In the genomic region with DNA sequence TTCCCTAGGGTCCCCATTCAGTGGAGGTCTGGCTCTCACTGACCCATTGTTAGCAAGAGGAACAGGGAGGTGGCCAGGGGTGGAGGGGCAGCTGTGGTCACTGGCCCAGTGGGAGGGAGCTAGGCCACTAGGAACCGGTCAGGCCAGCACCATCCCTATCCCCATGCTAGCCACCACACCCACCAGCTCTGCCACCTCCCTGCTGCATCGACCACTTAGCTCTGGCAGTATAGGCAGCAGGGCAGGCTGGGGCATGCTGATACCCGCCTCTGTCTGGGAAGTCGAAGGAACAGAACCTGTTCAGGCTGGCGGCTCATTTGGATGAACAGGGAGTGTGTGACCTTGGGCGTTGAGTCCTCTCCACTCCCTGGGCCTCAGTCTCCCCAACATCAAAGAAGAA, we compare ENCODE assay signal across 26 cellular contexts. TPM values are rescaled to one million over a fixed set of nuclear protein-coding genes. Genes with fewer than 3 reads are reported as not detected.
DNase-seq lines count a peak whose midpoint lies in the region; ATAC-seq, FAIRE-seq and TF ChIP-seq lines count a peak whose summit lies in the region.
"Had no signal": no experiment of that assay in that cellular context is flagged by ENCODE, and none has a peak within 500 bp of the region (broad histone marks: within the 10 kb centered on the region; RNA-seq: fewer than 3 reads in every experiment).

No MANE protein-coding gene starts in this region.

- H3K79me1 ChIP-seq in H9 (ENCODE audit: insufficient read depth, low read depth, low read length, poor library complexity, severe bottlenecking) = no peaks in the 10 kb centered on the region

- no TSS peak for BruUV-seq in K562 (replicated peaks; lab: Mats Ljungman, UMichigan)

- no peak overlapping the region for H3K4me2 ChIP-seq in H9 (ENCODE audit: insufficient read depth, insufficient read length, low read length)
- no peak overlapping the region for H3K4me2 ChIP-seq in K562 (ENCODE audit: insufficient read depth, low read length)
- no peak overlapping the region for H3K4me2 ChIP-seq in osteoblast (ENCODE audit: insufficient read depth, low read length)

- no peak overlapping the region for H2BK20ac ChIP-seq in H9 (ENCODE audit: low read depth, low read length, poor library complexity, severe bottlenecking)

- peaks cover 7% of the 10 kb centered on the region; the same call in 1 of the 2 replicates for H3K4me1 ChIP-seq in H9 (ENCODE audit: insufficient read depth, low read length)
- peaks cover 22 to 56% of the 10 kb centered on the region in 2 experiments; a peak in 4 of 5 replicates for H3K4me1 ChIP-seq in K562 (replicated peaks in 1 of 2; ENCODE audit: control insufficient read depth in 2 of 2, insufficient read depth in 2 of 2, low read length in 2 of 2)
- peaks cover 17% of the 10 kb centered on the region for H3K4me1 ChIP-seq in osteoblast (ENCODE audit: insufficient read depth, low read length)
- H3K4me1 ChIP-seq in tibial nerve = peaks cover 0 to 48% (median 18%) of the 10 kb centered on the region in 4 donors
- H3K4me1 ChIP-seq: SJCRH30 had no signal

- peaks cover 26 to 39% of the 10 kb centered on the region in 2 experiments for H3K4me1 Mint-ChIP-seq in H9

- TF ChIP-seq CTCF in H9 (conservative IDR thresholded peaks at IDR 0.05) = no peak
- TF ChIP-seq CTCF in K562 (IDR thresholded peaks at IDR 0.05 in 2 of 3, conservative IDR thresholded peaks at IDR 0.05 in 1 of 3; ENCODE audit: insufficient read depth in 2 of 3, low read depth in 1 of 3, low read length in 3 of 3) = no peak
- no peak for TF ChIP-seq CTCF in osteoblast (IDR thresholded peaks at IDR 0.05; ENCODE audit: extremely low read depth, low read depth, low read length)
- TF ChIP-seq CTCF in tibial nerve (IDR thresholded peaks at IDR 0.05) = no peak
- no peak for TF ChIP-seq CTCF in dorsolateral prefrontal cortex (IDR thresholded peaks at IDR 0.05 in 54 of 56, conservative IDR thresholded peaks at IDR 0.05 in 2 of 56; ENCODE audit: low read depth in 1 of 56, partially characterized antibody in 56 of 56)

- peaks cover 0 to 5% (median 0%) of the 10 kb centered on the region in 3 experiments; a peak in 3 of 7 replicates for H3K36me3 Mint-ChIP-seq in H9 (ENCODE audit: insufficient read depth in 1 of 3, low read depth in 3 of 3)
- H3K36me3 Mint-ChIP-seq: IgD-negative memory B cell had no signal

- no peak overlapping the region for H3K14ac ChIP-seq in H9 (ENCODE audit: insufficient read depth, low read length)

- H4K5ac ChIP-seq in H9 (ENCODE audit: insufficient read length, low read depth, low read length) = no peak overlapping the region

- no peak overlapping the region for H4K91ac ChIP-seq in H9 (ENCODE audit: insufficient read length, low read depth, low read length)

- H3K23me2 ChIP-seq in H9 (ENCODE audit: insufficient read length, low read depth, low read length, poor library complexity, severe bottlenecking) = peaks cover 12% of the 10 kb centered on the region

- H3K27ac Mint-ChIP-seq in H9 = no peak overlapping the region
- H3K27ac Mint-ChIP-seq: stimulated activated effector memory CD8-positive, alpha-beta T cell treated with anti-CD3 and anti-CD28 coated beads, Interleukin-12 subunit alpha, Interleukin-12 subunit beta, amount 100 ng/mL, for 72 hours; T-helper 17 cell had no signal

- H3K23ac ChIP-seq in H9 (ENCODE audit: insufficient read length, low read depth, low read length) = no peak overlapping the region

- H3K79me2 ChIP-seq in H9 (ENCODE audit: insufficient read depth, low read length) = no peaks in the 10 kb centered on the region
- peaks cover 18% of the 10 kb centered on the region for H3K79me2 ChIP-seq in K562 (ENCODE audit: control insufficient read depth, insufficient read depth, low read length)
- no peaks in the 10 kb centered on the region for H3K79me2 ChIP-seq in osteoblast (ENCODE audit: insufficient read depth, low read length)

- no peak overlapping the region for H3K18ac ChIP-seq in H9 (ENCODE audit: insufficient read length, low read depth, low read length)

- H4K8ac ChIP-seq in H9 (replicated peaks; ENCODE audit: insufficient read length, low read depth, low read length) = no peak overlapping the region

- H2AK5ac ChIP-seq in H9 (ENCODE audit: insufficient read length, low read length) = no peak overlapping the region

- DNase-seq in H9 (peak; percentile 33), NCI-H1694 treated with DMSO at 0.1 percent for 48 hours (lab: John Stamatoyannopoulos, UW) (peak; percentile 57), K562 (ENCODE audit: extremely low read depth in 1 of 4, low spot score in 3 of 4) (no peak), osteoblast (ENCODE audit: insufficient read length, low spot score, missing footprints) (peak; percentile 84), tibial nerve (ENCODE audit: low spot score in 2 of 2) (no peak), dorsolateral prefrontal cortex (no peak)
- DNase-seq: activated CD4-positive, alpha-beta T cell treated with anti-CD3 and anti-CD28 coated beads, Interleukin-2, amount 50 U/mL, for 48 hours; activated naive CD4-positive, alpha-beta T cell treated with Interleukin-2 at 50 U/mL for 16 hours; AML-193; aorta; cerebellar nuclear complex; effector CD4-positive, alpha-beta T cell; NCI-H1930; NCI-H524 treated with DMSO at 0.1 percent for 48 hours; occipital lobe; OCI-M1; SJCRH30; stimulated activated CD4-positive, alpha-beta T cell treated with anti-CD3 and anti-CD28 coated beads, Interleukin-15, amount 100 ng/mL, for 24 hours; T-helper 17 cell; thyroid gland had no signal

- intact Hi-C loops in K562 (cut with micrococcal nuclease) (no loop called here), dorsolateral prefrontal cortex (cut with DNase I) (no loop called here)

- no peak overlapping the region for H3K4me3 ChIP-seq in K562
- H3K4me3 ChIP-seq in osteoblast (ENCODE audit: insufficient read depth, low read length) = no peak overlapping the region
- no peak overlapping the region for H3K4me3 ChIP-seq in tibial nerve
- H3K4me3 ChIP-seq in dorsolateral prefrontal cortex = no peak overlapping the region
- H3K4me3 ChIP-seq: right atrium auricular region, SJCRH30, thyroid gland had no signal

- peaks cover 7% of the 10 kb centered on the region for H3K27me3 Mint-ChIP-seq in H9 (ENCODE audit: low read depth)

- in situ Hi-C loops in K562 (cut with MboI) = no loop called here

- TF ChIP-seq POLR2A in K562 (conservative IDR thresholded peaks at IDR 0.05) = no peak
- TF ChIP-seq POLR2A in tibial nerve (IDR thresholded peaks at IDR 0.05) = no peak

- H4K20me1 ChIP-seq in H9 (ENCODE audit: control insufficient read depth, insufficient read depth, insufficient read length) (no peaks in the 10 kb centered on the region), K562 (replicated peaks; ENCODE audit: control insufficient read depth, insufficient read depth, low read length) (no peaks in the 10 kb centered on the region), osteoblast (ENCODE audit: insufficient read depth, low read length) (no peaks in the 10 kb centered on the region)

- no peak for TF ChIP-seq RAD21 in K562 (CRISPR knock-in tag; conservative IDR thresholded peaks at IDR 0.05 in 1 of 2, IDR thresholded peaks at IDR 0.05 in 1 of 2)

- no peak overlapping the region for H2BK15ac ChIP-seq in H9 (ENCODE audit: low read depth, low read length)

- no peak overlapping the region for H2AFZ ChIP-seq in H9 (ENCODE audit: low read length)
- no peak overlapping the region for H2AFZ ChIP-seq in K562 (ENCODE audit: low read depth, low read length)
- H2AFZ ChIP-seq in osteoblast (ENCODE audit: low read length) = no peak overlapping the region

- no peaks in the 10 kb centered on the region; the same call in 1 of the 2 replicates for H3K27me3 ChIP-seq in H9 (ENCODE audit: insufficient read depth, low read length)
- H3K27me3 ChIP-seq in K562 (ENCODE audit: control insufficient read depth in 2 of 2, insufficient read depth in 2 of 2, low read length in 2 of 2) = no peaks in the 10 kb centered on the region
- no peaks in the 10 kb centered on the region for H3K27me3 ChIP-seq in osteoblast (ENCODE audit: insufficient read depth, low read length)
- peaks cover 5 to 53% of the 10 kb centered on the region in 2 donors for H3K27me3 ChIP-seq in tibial nerve
- H3K27me3 ChIP-seq in dorsolateral prefrontal cortex = peaks cover 0 to 58% (median 30%) of the 10 kb centered on the region in 45 donors
- H3K27me3 ChIP-seq: right atrium auricular region, SJCRH30, thyroid gland had no signal

- POLR2A ChIA-PET in K562 (lab: Yijun Ruan, JAX) = interaction anchor here (0.6 to 2.2 kb wide), 4 partner anchors 20 to 571 kb away, joined by 3 to 5 read pairs (median 4); no protein-coding TSS in a partner anchor

- H3K9ac ChIP-seq in H9 (ENCODE audit: extremely low read depth, insufficient read length, low read length) (no peak overlapping the region), K562 (ENCODE audit: insufficient read depth in 1 of 2, low read depth in 2 of 2, low read length in 2 of 2) (no peak overlapping the region)

- no peaks in the 10 kb centered on the region for H3K9me3 Mint-ChIP-seq in H9
- H3K9me3 Mint-ChIP-seq: IgD-negative memory B cell; stimulated activated effector memory CD8-positive, alpha-beta T cell treated with anti-CD3 and anti-CD28 coated beads, Interleukin-12 subunit alpha, Interleukin-12 subunit beta, amount 100 ng/mL, for 72 hours had no signal

- ATAC-seq in K562 = no peak
- ATAC-seq in GM19397 (IDR thresholded peaks at IDR 0.05; ENCODE audit: unreplicated experiment) = no peak
- ATAC-seq: stimulated activated effector memory CD8-positive, alpha-beta T cell treated with anti-CD3 and anti-CD28 coated beads, Interleukin-12 subunit alpha, Interleukin-12 subunit beta, amount 100 ng/mL, for 72 hours; T-helper 17 cell had no signal

- FAIRE-seq in K562 (lab: Jason Lieb, UNC) = no peak
- FAIRE-seq: H54 had no signal

- TF ChIP-seq EP300 in K562 (IDR thresholded peaks at IDR 0.05; ENCODE audit: low read length) = no peak
- TF ChIP-seq EP300 in tibial nerve (IDR thresholded peaks at IDR 0.05) = no peak

- no peak overlapping the region for H2BK12ac ChIP-seq in H9 (ENCODE audit: insufficient read length, low read depth, low read length)

- no peak overlapping the region for H2BK120ac ChIP-seq in H9 (ENCODE audit: low read depth, low read length, poor library complexity, severe bottlenecking)

- H2BK5ac ChIP-seq in H9 (ENCODE audit: insufficient read length, low read length) = no peak overlapping the region

- CTCF ChIA-PET in K562 (lab: Yijun Ruan, JAX; ENCODE audit: low intra/inter-chr PET ratio) = no interaction called here

- H3K36me3 ChIP-seq in K562 (ENCODE audit: control insufficient read depth, insufficient read depth, low read length) (no peaks in the 10 kb centered on the region), osteoblast (ENCODE audit: insufficient read depth, low read length) (no peaks in the 10 kb centered on the region), tibial nerve (peaks cover 0 to 7% (median 0%) of the 10 kb centered on the region in 3 donors)
- H3K36me3 ChIP-seq: SJCRH30 had no signal

- WGBS in H9 (ENCODE audit: extremely low coverage, insufficient read length, low lambda C conversion rate) = no CpG with 5 or more reads among the region's 6 CpGs
- 84% methylated on average over 6 of the region's 6 CpGs for WGBS in K562 (ENCODE audit: insufficient coverage, low coverage, missing lambda C conversion rate)
- 85 to 88% methylated on average over 5 to 6 of the region's 6 CpGs for WGBS in tibial nerve, 2 donors

- H3K4ac ChIP-seq in H9 (ENCODE audit: low read depth, low read length) = no peak overlapping the region

- no peak overlapping the region for H3K56ac ChIP-seq in H9 (ENCODE audit: insufficient read length, low read depth, low read length)

- no peak overlapping the region for H3K4me3 Mint-ChIP-seq in H9
- H3K4me3 Mint-ChIP-seq: stimulated activated effector memory CD8-positive, alpha-beta T cell treated with anti-CD3 and anti-CD28 coated beads, Interleukin-12 subunit alpha, Interleukin-12 subunit beta, amount 100 ng/mL, for 72 hours; T-helper 17 cell had no signal

- no peak overlapping the region for H3T11ph ChIP-seq in H9 (ENCODE audit: low read length)

- no peaks in the 10 kb centered on the region for H3K9me1 ChIP-seq in K562 (ENCODE audit: control insufficient read depth, insufficient read depth, low read length)

- H3K9me3 ChIP-seq in H9 (ENCODE audit: control insufficient read depth, low read depth, low read length) (no peaks in the 10 kb centered on the region), K562 (replicated peaks; ENCODE audit: control insufficient read depth, insufficient read depth, low read depth, low read length) (no peaks in the 10 kb centered on the region), osteoblast (ENCODE audit: low read depth, low read length) (no peaks in the 10 kb centered on the region), tibial nerve (no peaks in the 10 kb centered on the region)
- H3K9me3 ChIP-seq: right atrium auricular region, SJCRH30, thyroid gland had no signal

- H3K27ac ChIP-seq in H9 (ENCODE audit: insufficient read length, low read depth, low read length) (no peak overlapping the region), K562 (ENCODE audit: extremely low read depth, low read depth, low read length) (no peak overlapping the region), osteoblast (ENCODE audit: low read depth, low read length) (no peak overlapping the region), tibial nerve (no peak overlapping the region), dorsolateral prefrontal cortex (no peak overlapping the region)
- H3K27ac ChIP-seq: right atrium auricular region, SJCRH30, thyroid gland, VCaP had no signal

RNA-seq across cellular contexts. Expression of gene PPP1R13L, which starts 4.7 kb away (rescaled TPM):
- total RNA-seq in H9 (2021) (40.4 and 42.6 TPM in 2 replicates), K562 (2014; rRNA removed) (2.3 TPM in 2 replicates), K562 (2014; rRNA removed; fragmentation: Illumina TruSeq; extraction: Trizol) (0.84 and 1.0 TPM in 2 replicates), K562 (2015; rRNA removed; fragmentation: Illumina TruSeq; extraction: Trizol) (0.83 and 0.94 TPM in 2 replicates), K562 (2021) (4.5 and 6.7 TPM in 2 replicates), osteoblast (6.9 and 8.5 TPM in 2 replicates), tibial nerve (10 to 100 TPM; 10.0 to 27.9 (median 17.1) TPM), dorsolateral prefrontal cortex (10 to 100 TPM in 68 of 120 experiments, 1 to 10 TPM in 52; 3.8 to 23.2 (median 11.0) TPM)
- total RNA-seq in K562 (2011; cell fraction: chromatin; rRNA removed; ENCODE audit: low replicate concordance) = 13.7 and 25.0 TPM in 2 replicates
- total RNA-seq in K562 (2011; cell fraction: nucleolus; rRNA removed) = 14.5 and 17.6 TPM in 2 replicates
- total RNA-seq in K562 (2011; cell fraction: nucleoplasm; rRNA removed) = 15.8 and 21.6 TPM in 2 replicates
- polyA plus RNA-seq in K562 (2011; rRNA removed) (2.0 and 6.6 TPM in 2 replicates), K562 (2014; fragmentation: Illumina TruSeq; extraction: Trizol) (2.7 and 3.6 TPM in 2 replicates), K562 (2014; fragmentation: Nextera tagmentation; extraction: Ambion mirVana) (under 1 TPM; 0.32 to 0.82 TPM), K562 (2014; rRNA removed) (1.7 and 3.7 TPM in 2 replicates)
- 2.6 and 3.5 TPM in 2 replicates for polyA plus RNA-seq in K562 (2011; cell fraction: cytosol; rRNA removed)
- polyA plus RNA-seq in K562 (2011; cell fraction: nucleus; rRNA removed) = 16.5 and 21.1 TPM in 2 replicates
- 7.4 and 23.3 TPM in 2 replicates for polyA plus RNA-seq in K562 (2012)
- 1.6 and 2.6 TPM in 2 replicates for polyA minus RNA-seq in K562 (2011; rRNA and poly(A)+ RNA removed)
- 2.4 and 7.6 TPM in 2 replicates for polyA minus RNA-seq in K562 (2011; cell fraction: cytosol; rRNA and poly(A)+ RNA removed)
- 3.1 and 6.1 TPM in 2 replicates for polyA minus RNA-seq in K562 (2011; cell fraction: nucleus; rRNA and poly(A)+ RNA removed)
- total RNA-seq: occipital lobe had no signal

RNA-seq across cellular contexts. Expression of gene POLR1G, which starts 6.3 kb away (rescaled TPM):
- total RNA-seq in H9 (2021) = 43.4 and 48.7 TPM in 2 replicates
- total RNA-seq in K562 (2011; cell fraction: chromatin; rRNA removed; ENCODE audit: low replicate concordance) = 7.5 and 14.6 TPM in 2 replicates
- 11.1 and 14.3 TPM in 2 replicates for total RNA-seq in K562 (2011; cell fraction: nucleolus; rRNA removed)
- total RNA-seq in K562 (2011; cell fraction: nucleoplasm; rRNA removed) = 9.8 and 10.3 TPM in 2 replicates
- total RNA-seq in K562 (2014; rRNA removed) = 36.6 and 50.6 TPM in 2 replicates
- 19.7 and 22.7 TPM in 2 replicates for total RNA-seq in K562 (2014; rRNA removed; fragmentation: Illumina TruSeq; extraction: Trizol)
- total RNA-seq in K562 (2015; rRNA removed; fragmentation: Illumina TruSeq; extraction: Trizol) = 50.1 and 51.0 TPM in 2 replicates
- 27.4 and 32.1 TPM in 2 replicates for total RNA-seq in K562 (2021)
- 8.5 and 9.7 TPM in 2 replicates for polyA plus RNA-seq in K562 (2011; rRNA removed)
- polyA plus RNA-seq in K562 (2011; cell fraction: cytosol; rRNA removed) = 11.0 and 17.1 TPM in 2 replicates
- 3.6 and 6.6 TPM in 2 replicates for polyA plus RNA-seq in K562 (2011; cell fraction: nucleus; rRNA removed)
- polyA plus RNA-seq in K562 (2012) = 5.1 and 14.9 TPM in 2 replicates
- polyA plus RNA-seq in K562 (2014; fragmentation: Illumina TruSeq; extraction: Trizol) = 32.6 and 37.4 TPM in 2 replicates
- 1 to 10 TPM; 3.0 to 6.4 TPM for polyA plus RNA-seq in K562 (2014; fragmentation: Nextera tagmentation; extraction: Ambion mirVana)
- 29.2 and 31.7 TPM in 2 replicates for polyA plus RNA-seq in K562 (2014; rRNA removed)
- 4.5 and 4.9 TPM in 2 replicates for polyA minus RNA-seq in K562 (2011; rRNA and poly(A)+ RNA removed)
- 12.2 and 12.9 TPM in 2 replicates for polyA minus RNA-seq in K562 (2011; cell fraction: cytosol; rRNA and poly(A)+ RNA removed)
- polyA minus RNA-seq in K562 (2011; cell fraction: nucleus; rRNA and poly(A)+ RNA removed) = 3.0 and 3.8 TPM in 2 replicates
- total RNA-seq in osteoblast = 10.5 and 10.6 TPM in 2 replicates
- 10 to 100 TPM in 1 of 4 donors, 1 to 10 TPM in 3; 2.2 to 10.8 (median 6.2) TPM for total RNA-seq in tibial nerve
- total RNA-seq in dorsolateral prefrontal cortex = 10 to 100 TPM in 2 of 120 experiments, 1 to 10 TPM in 118; 2.4 to 10.7 (median 5.3) TPM

RNA-seq across cellular contexts. Expression of gene ERCC1, which starts 23.5 kb away (rescaled TPM):
- total RNA-seq in H9 (2021) (62.4 and 66.7 TPM in 2 replicates), K562 (2014; rRNA removed) (87.1 and 89.4 TPM in 2 replicates), K562 (2014; rRNA removed; fragmentation: Illumina TruSeq; extraction: Trizol) (31.1 and 37.7 TPM in 2 replicates), K562 (2015; rRNA removed; fragmentation: Illumina TruSeq; extraction: Trizol) (49.9 and 57.3 TPM in 2 replicates), K562 (2021) (75.1 and 75.5 TPM in 2 replicates), osteoblast (88.4 and 96.3 TPM in 2 replicates), tibial nerve (100 to 1,000 TPM in 2 of 4 donors, 10 to 100 TPM in 2; 95.5 to 161 (median 99.2) TPM), dorsolateral prefrontal cortex (10 to 100 TPM; 64.1 to 99.4 (median 79.0) TPM)
- total RNA-seq in K562 (2011; cell fraction: chromatin; rRNA removed; ENCODE audit: low replicate concordance) = 39.0 and 101 TPM in 2 replicates
- total RNA-seq in K562 (2011; cell fraction: nucleolus; rRNA removed) = 64.0 and 74.7 TPM in 2 replicates
- total RNA-seq in K562 (2011; cell fraction: nucleoplasm; rRNA removed) = 56.7 and 74.6 TPM in 2 replicates
- polyA plus RNA-seq in K562 (2011; rRNA removed) (60.0 and 67.5 TPM in 2 replicates), K562 (2014; fragmentation: Illumina TruSeq; extraction: Trizol) (70.3 and 86.8 TPM in 2 replicates), K562 (2014; fragmentation: Nextera tagmentation; extraction: Ambion mirVana) (10 to 100 TPM in 1 of 2 experiments, 1 to 10 TPM in 1; 9.3 to 17.0 TPM), K562 (2014; rRNA removed) (92.6 and 95.8 TPM in 2 replicates)
- polyA plus RNA-seq in K562 (2011; cell fraction: cytosol; rRNA removed) = 85.4 and 165 TPM in 2 replicates
- 90.3 and 164 TPM in 2 replicates for polyA plus RNA-seq in K562 (2011; cell fraction: nucleus; rRNA removed)
- polyA plus RNA-seq in K562 (2012) = 61.5 and 139 TPM in 2 replicates
- polyA minus RNA-seq in K562 (2011; rRNA and poly(A)+ RNA removed) = 19.6 and 33.4 TPM in 2 replicates
- polyA minus RNA-seq in K562 (2011; cell fraction: cytosol; rRNA and poly(A)+ RNA removed) = 57.8 and 74.6 TPM in 2 replicates
- polyA minus RNA-seq in K562 (2011; cell fraction: nucleus; rRNA and poly(A)+ RNA removed) = 37.8 and 41.3 TPM in 2 replicates

RNA-seq across cellular contexts. Expression of gene ERCC2, which starts 29.8 kb away (rescaled TPM):
- total RNA-seq in H9 (2021) (94.4 and 98.7 TPM in 2 replicates), K562 (2014; rRNA removed) (26.4 and 29.8 TPM in 2 replicates), K562 (2014; rRNA removed; fragmentation: Illumina TruSeq; extraction: Trizol) (12.0 and 15.0 TPM in 2 replicates), K562 (2015; rRNA removed; fragmentation: Illumina TruSeq; extraction: Trizol) (12.9 and 13.9 TPM in 2 replicates), K562 (2021) (55.9 and 57.7 TPM in 2 replicates), osteoblast (47.4 and 52.5 TPM in 2 replicates), tibial nerve (10 to 100 TPM in 3 of 4 donors, 1 to 10 TPM in 1; 9.4 to 19.5 (median 17.6) TPM), dorsolateral prefrontal cortex (10 to 100 TPM; 17.0 to 43.9 (median 26.6) TPM)
- total RNA-seq in K562 (2011; cell fraction: chromatin; rRNA removed; ENCODE audit: low replicate concordance) = 133 and 285 TPM in 2 replicates
- 121 and 134 TPM in 2 replicates for total RNA-seq in K562 (2011; cell fraction: nucleolus; rRNA removed)
- total RNA-seq in K562 (2011; cell fraction: nucleoplasm; rRNA removed) = 92.9 and 95.2 TPM in 2 replicates
- polyA plus RNA-seq in K562 (2011; rRNA removed) (23.4 and 52.4 TPM in 2 replicates), K562 (2014; fragmentation: Illumina TruSeq; extraction: Trizol) (28.5 and 32.7 TPM in 2 replicates), K562 (2014; fragmentation: Nextera tagmentation; extraction: Ambion mirVana) (1 to 10 TPM; 2.2 to 2.4 TPM), K562 (2014; rRNA removed) (31.1 and 31.6 TPM in 2 replicates)
- 23.5 and 48.2 TPM in 2 replicates for polyA plus RNA-seq in K562 (2011; cell fraction: cytosol; rRNA removed)
- 142 and 172 TPM in 2 replicates for polyA plus RNA-seq in K562 (2011; cell fraction: nucleus; rRNA removed)
- 37.7 and 45.1 TPM in 2 replicates for polyA plus RNA-seq in K562 (2012)
- 51.5 and 54.5 TPM in 2 replicates for polyA minus RNA-seq in K562 (2011; rRNA and poly(A)+ RNA removed)
- polyA minus RNA-seq in K562 (2011; cell fraction: cytosol; rRNA and poly(A)+ RNA removed) = 26.8 and 33.6 TPM in 2 replicates
- 37.0 and 57.0 TPM in 2 replicates for polyA minus RNA-seq in K562 (2011; cell fraction: nucleus; rRNA and poly(A)+ RNA removed)

RNA-seq across cellular contexts. Expression of gene KLC3, which starts 59.6 kb away (rescaled TPM):
- total RNA-seq in H9 (2021) = 3.8 and 4.8 TPM in 2 replicates
- 0.86 and 1.9 TPM in 2 replicates for total RNA-seq in K562 (2011; cell fraction: chromatin; rRNA removed; ENCODE audit: low replicate concordance)
- 1.3 and 1.6 TPM in 2 replicates for total RNA-seq in K562 (2011; cell fraction: nucleolus; rRNA removed)
- total RNA-seq in K562 (2011; cell fraction: nucleoplasm; rRNA removed) = 1.5 and 1.6 TPM in 2 replicates
- 1.2 and 1.3 TPM in 2 replicates for total RNA-seq in K562 (2014; rRNA removed)
- 0.22 TPM in 1 of 2 replicates, not detected in the other for total RNA-seq in K562 (2014; rRNA removed; fragmentation: Illumina TruSeq; extraction: Trizol)
- 0.19 TPM in 1 of 2 replicates, not detected in the other for total RNA-seq in K562 (2015; rRNA removed; fragmentation: Illumina TruSeq; extraction: Trizol)
- total RNA-seq in K562 (2021) = 0.56 and 0.71 TPM in 2 replicates
- 0.60 and 0.95 TPM in 2 replicates for polyA plus RNA-seq in K562 (2011; rRNA removed)
- polyA plus RNA-seq in K562 (2011; cell fraction: cytosol; rRNA removed) = 0.80 and 1.6 TPM in 2 replicates
- polyA plus RNA-seq in K562 (2011; cell fraction: nucleus; rRNA removed) = 1.0 and 2.1 TPM in 2 replicates
- polyA plus RNA-seq in K562 (2012) = 0.55 and 0.86 TPM in 2 replicates
- 0.21 and 0.43 TPM in 2 replicates for polyA plus RNA-seq in K562 (2014; fragmentation: Illumina TruSeq; extraction: Trizol)
- polyA plus RNA-seq in K562 (2014; fragmentation: Nextera tagmentation; extraction: Ambion mirVana) = under 1 TPM in 1 of 2 experiments, not detected in 1; 0.03 TPM
- polyA plus RNA-seq in K562 (2014; rRNA removed) = 0.58 and 0.90 TPM in 2 replicates
- 0.15 and 0.35 TPM in 2 replicates for polyA minus RNA-seq in K562 (2011; rRNA and poly(A)+ RNA removed)
- polyA minus RNA-seq in K562 (2011; cell fraction: cytosol; rRNA and poly(A)+ RNA removed) = 1.0 TPM in 1 of 2 replicates, not detected in the other
- 0.22 TPM in 1 of 2 replicates, not detected in the other for polyA minus RNA-seq in K562 (2011; cell fraction: nucleus; rRNA and poly(A)+ RNA removed)
- 0.29 and 0.72 TPM in 2 replicates for total RNA-seq in osteoblast
- total RNA-seq in tibial nerve = not detected
- 1 to 10 TPM in 40 of 120 experiments, under 1 TPM in 67, not detected in 13; 0.20 to 4.4 (median 0.85) TPM for total RNA-seq in dorsolateral prefrontal cortex
- total RNA-seq: aorta, SJCRH30, T-helper 17 cell had no signal
- polyA plus RNA-seq: aorta, IgD-negative memory B cell had no signal

Comparison
In these comparisons a context has a peak if more than half of its experiments do, and no peak if none do; other contexts are left out.
1. DNase-seq: peak in H9 (single experiment), NCI-H1694 treated with DMSO at 0.1 percent for 48 hours (single experiment) and osteoblast (single experiment); none in K562 (0 of 4), tibial nerve (0 of 2) and dorsolateral prefrontal cortex (0 of 10).